Comparison of ENCODE assay signal across 16 cellular contexts in the genomic region with DNA sequence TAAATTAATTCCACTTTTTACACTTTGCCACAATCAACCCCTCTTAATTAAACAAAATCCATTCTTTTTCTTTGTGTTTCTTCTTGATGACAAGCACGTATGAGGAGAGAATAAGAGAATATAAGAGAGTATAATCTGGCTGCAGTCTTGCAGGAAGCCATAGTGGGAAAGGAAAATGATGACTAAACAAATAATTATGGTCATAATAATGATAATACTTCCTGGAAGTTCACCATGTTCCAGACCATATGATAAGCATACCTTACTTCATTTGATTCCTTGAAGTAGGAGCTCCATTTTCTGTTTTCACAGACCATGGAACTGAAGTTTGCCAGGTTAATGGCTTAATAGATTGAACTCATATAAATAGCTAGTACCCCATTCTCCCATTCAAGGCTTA.
A peak's percentile ranks its signal among the peaks of the same experiment; 100 is the strongest.
DNase-seq lines count a peak whose midpoint lies in the region; TF ChIP-seq lines count a peak whose summit lies in the region.
"Had no signal": no experiment of that assay in that cellular context is flagged by ENCODE, and none has a peak within 500 bp of the region (broad histone marks: within the 10 kb centered on the region; RNA-seq: fewer than 3 reads in every experiment).

No MANE protein-coding gene starts in this region.

- BruUV-seq in Calu3 (replicated peaks; lab: Mats Ljungman, UMichigan) = no TSS peak

- H3K27ac Mint-ChIP-seq in Calu3 (ENCODE audit: unreplicated experiment) = no peak overlapping the region
- H3K27ac Mint-ChIP-seq: CD8-positive, alpha-beta T cell had no signal

- no peak overlapping the region for H3K4me3 Mint-ChIP-seq in Calu3 (ENCODE audit: low read depth, unreplicated experiment)
- H3K4me3 Mint-ChIP-seq: CD8-positive, alpha-beta T cell had no signal

- intact Hi-C loops in Calu3 (cut with micrococcal nuclease; ENCODE audit: unreplicated experiment) = no loop called here

- CTCF ChIA-PET in Calu3 (lab: Charles Lee) = no interaction called here

- no peaks in the 10 kb centered on the region for H3K27me3 Mint-ChIP-seq in Calu3 (ENCODE audit: unreplicated experiment)

- H3K9me3 Mint-ChIP-seq in Calu3 (ENCODE audit: low read depth, unreplicated experiment) = peaks cover 2% of the 10 kb centered on the region
- H3K9me3 Mint-ChIP-seq: CD8-positive, alpha-beta T cell had no signal

- no peak for TF ChIP-seq CTCF in Calu3 (IDR thresholded peaks at IDR 0.05; ENCODE audit: unreplicated experiment)

- no peaks in the 10 kb centered on the region for H3K36me3 Mint-ChIP-seq in Calu3 (ENCODE audit: insufficient read depth, unreplicated experiment)
- H3K36me3 Mint-ChIP-seq: CD8-positive, alpha-beta T cell had no signal

- DNase-seq in EL = peak; percentile 16
- DNase-seq in NCI-H226 = peak; percentile 3
- peak; percentile 10 for DNase-seq in dermis blood vessel endothelial cell
- DNase-seq in iris pigment epithelial cell (ENCODE audit: low read depth) = peak; percentile 45
- DNase-seq in Calu3 = no peak
- no peak for DNase-seq in NCI-H446 treated with DMSO at 0.1 percent for 48 hours (lab: John Stamatoyannopoulos, UW)
- DNase-seq in islet precursor cell = no peak
- no peak for DNase-seq in activated gamma-delta T cell treated with Interleukin-2 at 50 U/mL for 16 hours
- DNase-seq: CD8-positive, alpha-beta T cell; DND-41; H7; NCI-H1092; NCI-H345; NCI-H69; NK-92 treated with Interleukin-12 subunit alpha and Interleukin-12 subunit beta, amount 100 ng/mL, for 24 hours; OCI-M1 had no signal

- H3K4me1 Mint-ChIP-seq in Calu3 (ENCODE audit: low read depth, unreplicated experiment) = no peaks in the 10 kb centered on the region

Comparison
In these comparisons a context has a peak if more than half of its experiments do, and no peak if none do; other contexts are left out.
1. DNase-seq: peak in EL (single experiment), NCI-H226 (single experiment), dermis blood vessel endothelial cell (single experiment) and iris pigment epithelial cell (single experiment); none in Calu3 (single experiment), NCI-H446 treated with DMSO at 0.1 percent for 48 hours (single experiment), islet precursor cell (single experiment) and activated gamma-delta T cell treated with Interleukin-2 at 50 U/mL for 16 hours (single experiment).